16 cellular contexts compared by ENCODE assay signal in genomic region chr3:142890592-142890991, GRCh38. TPM values are rescaled to one million over a fixed set of nuclear protein-coding genes. Genes with fewer than 3 reads are reported as not detected.
A peak's percentile ranks its signal among the peaks of the same experiment; 100 is the strongest.
DNase-seq lines count a peak whose midpoint lies in the region; ATAC-seq, FAIRE-seq and TF ChIP-seq lines count a peak whose summit lies in the region.
"Had no signal": no experiment of that assay in that cellular context is flagged by ENCODE, and none has a peak within 500 bp of the region (broad histone marks: within the 10 kb centered on the region; RNA-seq: fewer than 3 reads in every experiment).

No MANE protein-coding gene starts in this region.

- H3K36me3 ChIP-seq in left ventricle myocardium inferior (no peaks in the 10 kb centered on the region), vagina (no peaks in the 10 kb centered on the region)

- intact Hi-C loops in left ventricle myocardium inferior (cut with micrococcal nuclease), result no loop called here
- intact Hi-C loops in right cardiac atrium (cut with DNase I), result no loop called here
- intact Hi-C loops in vagina (cut with DNase I), result no loop called here

- ATAC-seq in right cardiac atrium, result no peak
- ATAC-seq: GM23338 had no signal

- TF ChIP-seq CTCF in left ventricle myocardium inferior (IDR thresholded peaks at IDR 0.05; ENCODE audit: borderline replicate concordance), result no peak
- TF ChIP-seq CTCF in neural crest cell (conservative IDR thresholded peaks at IDR 0.05), result no peak
- TF ChIP-seq CTCF in vagina (IDR thresholded peaks at IDR 0.05), result no peak

- H3K27me3 ChIP-seq in left ventricle myocardium inferior (ENCODE audit: low read depth) (peaks cover 22% of the 10 kb centered on the region), right cardiac atrium (ENCODE audit: control insufficient read depth, insufficient read depth) (no peaks in the 10 kb centered on the region), vagina (no peaks in the 10 kb centered on the region)

- no peaks in the 10 kb centered on the region for H3K36me3 Mint-ChIP-seq in neural crest cell (ENCODE audit: low read depth)

- FAIRE-seq in endometrium (lab: Jason Lieb, UNC), result peak; percentile 54
- FAIRE-seq: GM12891 had no signal

- H3K27ac ChIP-seq in left ventricle myocardium inferior (replicated peaks), result peak overlapping the region; percentile 4
- no peak overlapping the region for H3K27ac ChIP-seq in right cardiac atrium (ENCODE audit: low read length)
- H3K27ac ChIP-seq in vagina, result no peak overlapping the region
- H3K27ac ChIP-seq: 22Rv1 had no signal

- no peak for TF ChIP-seq POLR2A in vagina (IDR thresholded peaks at IDR 0.05)

- H3K4me3 Mint-ChIP-seq in neural crest cell, result peak overlapping the region; percentile 36
- H3K4me3 Mint-ChIP-seq: CD4-positive, alpha-beta T cell; GM23338 had no signal

- H3K4me1 Mint-ChIP-seq in neural crest cell, result peaks cover 10% of the 10 kb centered on the region

- H3K27ac Mint-ChIP-seq in neural crest cell (ENCODE audit: unreplicated experiment), result no peak overlapping the region
- H3K27ac Mint-ChIP-seq: CD4-positive, alpha-beta T cell; GM23338 had no signal

- H3K4me1 ChIP-seq in left ventricle myocardium inferior (peaks cover 30% of the 10 kb centered on the region), right cardiac atrium (ENCODE audit: control insufficient read depth, insufficient read depth, low read length) (peaks cover 4% of the 10 kb centered on the region), vagina (peaks cover 23% of the 10 kb centered on the region)

- H3K9me3 ChIP-seq in left ventricle myocardium inferior (replicated peaks) (no peaks in the 10 kb centered on the region), right cardiac atrium (ENCODE audit: control insufficient read depth, low read length) (no peaks in the 10 kb centered on the region), vagina (no peaks in the 10 kb centered on the region)

- 64% methylated on average over 2 of the region's 2 CpGs for WGBS in right cardiac atrium

- peaks cover 27% of the 10 kb centered on the region for H3K27me3 Mint-ChIP-seq in neural crest cell (ENCODE audit: low read depth)

- no peaks in the 10 kb centered on the region for H3K9me3 Mint-ChIP-seq in neural crest cell
- H3K9me3 Mint-ChIP-seq: CD4-positive, alpha-beta T cell; GM23338 had no signal

- H3K4me3 ChIP-seq in left ventricle myocardium inferior (no peak overlapping the region), right cardiac atrium (ENCODE audit: low read length) (no peak overlapping the region), vagina (no peak overlapping the region)
- H3K4me3 ChIP-seq: GM23338 had no signal

- DNase-seq in left ventricle myocardium inferior (no peak), right cardiac atrium (no peak), neural crest cell (ENCODE audit: low read depth, low spot score) (no peak), HuH-7.5 (ENCODE audit: low spot score) (no peak), vagina (ENCODE audit: extremely low spot score in 2 of 2) (no peak), NCI-H2107 (lab: John Stamatoyannopoulos, UW) (no peak), T-helper 9 cell (no peak)
- DNase-seq: AML-193; C1 segment of cervical spinal cord; CD4-positive, alpha-beta T cell; DMS79; H7 had no signal

RNA-seq across cellular contexts. Expression of gene PCOLCE2, which starts 1.7 kb away (rescaled TPM):
- 74.3 TPM for total RNA-seq in left ventricle myocardium inferior
- 100 to 1,000 TPM; 110 to 136 (median 124) TPM for total RNA-seq in right cardiac atrium
- 172 TPM for polyA plus RNA-seq in right cardiac atrium
- total RNA-seq in neural crest cell, result 4.9 and 6.3 TPM in 2 replicates
- 136 TPM for total RNA-seq in vagina
- total RNA-seq: CD4-positive, alpha-beta T cell had no signal

Comparison
In these comparisons a context has a peak if more than half of its experiments do, and no peak if none do; other contexts are left out.
1. RNA of gene PCOLCE2, which starts 1.7 kb away (total RNA-seq): 136 TPM in vagina (single experiment), 110 to 136 TPM in right cardiac atrium and 74.3 TPM in left ventricle myocardium inferior (single experiment); 4.9 to 6.3 TPM in neural crest cell; every median in the first group is over 10 times any median in the second.